8 cellular contexts compared by ENCODE assay signal in genomic region chr6:127464881-127465459, GRCh38. TPM values are rescaled to one million over a fixed set of nuclear protein-coding genes. Genes with fewer than 3 reads are reported as not detected.
DNase-seq lines count a peak whose midpoint lies in the region; ATAC-seq, FAIRE-seq and TF ChIP-seq lines count a peak whose summit lies in the region.

No MANE protein-coding gene starts in this region.

- no peak overlapping the region for H3K4me3 ChIP-seq in lower lobe of right lung

- no peaks in the 10 kb centered on the region for H3K27me3 ChIP-seq in lower lobe of right lung (ENCODE audit: low read depth)

- H3K27ac ChIP-seq in lower lobe of right lung, result peak overlapping the region; percentile 78

- FAIRE-seq in GM18507 (lab: Jason Lieb, UNC), result peak; percentile 89

- in situ Hi-C loops in ACHN (cut with HindIII; ENCODE audit: low pct_ligation_motif_present, low pct_unique_long_range_greater_than_20kb, low sequenced_read_pairs), result no loop called here

- no peaks in the 10 kb centered on the region for H3K9me3 ChIP-seq in lower lobe of right lung

- peaks cover 11% of the 10 kb centered on the region for H3K4me1 ChIP-seq in lower lobe of right lung

- TF ChIP-seq CTCF in lower lobe of right lung (IDR thresholded peaks at IDR 0.05), result peak; percentile 78

- peak; percentile 62 for DNase-seq in ACHN
- DNase-seq in GM18507 (ENCODE audit: extremely low spot score, insufficient read length, low read depth), result peak; percentile 29
- DNase-seq in NCI-H2196 treated with DMSO at 0.1 percent for 48 hours (lab: John Stamatoyannopoulos, UW; ENCODE audit: unreplicated experiment), result peak; percentile 28
- DNase-seq in activated CD4-positive, alpha-beta T cell treated with anti-CD3 and anti-CD28 coated beads for 1 hour, result peak; percentile 32
- DNase-seq in dedifferentiated amniotic fluid mesenchymal stem cell (ENCODE audit: extremely low spot score), result peak; percentile 81
- DNase-seq in lower lobe of right lung, result peak; percentile 66
- peak; percentile 11 for DNase-seq in stimulated activated CD8-positive, alpha-beta memory T cell treated with anti-CD3 and anti-CD28 coated beads, Interleukin-12 subunit alpha, Interleukin-12 subunit beta, amount 100 ng/mL, for 1 hour (ENCODE audit: low read depth)

- ATAC-seq in HG02970 (IDR thresholded peaks at IDR 0.05; ENCODE audit: low FRiP score, unreplicated experiment) (peak; percentile 86), lower lobe of right lung (peak; percentile 86 to 87)

- no peaks in the 10 kb centered on the region for H3K36me3 ChIP-seq in lower lobe of right lung

- intact Hi-C loops in lower lobe of right lung (cut with DNase I), result no loop called here

RNA-seq across cellular contexts. Expression of gene KIAA0408, which starts 5.8 kb away (rescaled TPM):
- 55.1 TPM for total RNA-seq in lower lobe of right lung

Comparison
In these comparisons a context has a peak if more than half of its experiments do, and no peak if none do; other contexts are left out.
1. DNase-seq: peak in every context shown above with its lines; median percentile 81 in dedifferentiated amniotic fluid mesenchymal stem cell; 66 in lower lobe of right lung; 62 in ACHN; 32 in activated CD4-positive, alpha-beta T cell treated with anti-CD3 and anti-CD28 coated beads for 1 hour; 29 in GM18507; 28 in NCI-H2196 treated with DMSO at 0.1 percent for 48 hours; 11 in stimulated activated CD8-positive, alpha-beta memory T cell treated with anti-CD3 and anti-CD28 coated beads, Interleukin-12 subunit alpha, Interleukin-12 subunit beta, amount 100 ng/mL, for 1 hour.